ENCODE assay signal across 1 cellular context in genomic region chr6:82872092-82872635, GRCh38.
TF ChIP-seq lines count a peak whose summit lies in the region.

No MANE protein-coding gene starts in this region.

TF ChIP-seq in HepG2, 621 proteins besides CTCF, POLR2A, EP300 and RAD21 (continues in another document):
- TF ChIP-seq PAXIP1 (CRISPR knock-in tag; conservative IDR thresholded peaks at IDR 0.05) (0 out of 2 replicates have a peak, but pooled peaks have one; percentile 42), SOX6 (IDR thresholded peaks at IDR 0.05) (no peak), SOX6 (CRISPR knock-in tag; IDR thresholded peaks at IDR 0.05) (peak; percentile 47; the same call in 1 of the 2 replicates), ZNF362 (CRISPR knock-in tag; IDR thresholded peaks at IDR 0.05; ENCODE audit: borderline replicate concordance) (peak; percentile 82), AHDC1 (CRISPR knock-in tag; IDR thresholded peaks at IDR 0.05; ENCODE audit: borderline replicate concordance) (peak; percentile 34; the same call in 1 of the 2 replicates), ZNF12 (CRISPR knock-in tag; IDR thresholded peaks at IDR 0.05) (peak; percentile 76), HNF1B (CRISPR knock-in tag; IDR thresholded peaks at IDR 0.05) (0 out of 2 replicates have a peak, but pooled peaks have one; percentile 21), BHLHE40 (IDR thresholded peaks at IDR 0.05; ENCODE audit: low read length) (no peak), HNF4A (CRISPR knock-in tag; IDR thresholded peaks at IDR 0.05) (0 out of 2 replicates have a peak, but pooled peaks have one; percentile 33), ZNF430 (CRISPR knock-in tag; IDR thresholded peaks at IDR 0.05) (no peak), SATB2 (CRISPR knock-in tag; IDR thresholded peaks at IDR 0.05) (no peak), SCMH1 (CRISPR knock-in tag; IDR thresholded peaks at IDR 0.05; ENCODE audit: borderline replicate concordance) (no peak), SIN3B (IDR thresholded peaks at IDR 0.05; ENCODE audit: low read length) (no peak), HNF1A (IDR thresholded peaks at IDR 0.05; ENCODE audit: low read depth) (peak; percentile 29; the same call in 1 of the 2 replicates), HNF1A (CRISPR knock-in tag; IDR thresholded peaks at IDR 0.05; ENCODE audit: borderline replicate concordance) (peak; percentile 16; the same call in 1 of the 2 replicates), POGZ (CRISPR knock-in tag; IDR thresholded peaks at IDR 0.05) (no peak), ZNF280D (CRISPR knock-in tag; IDR thresholded peaks at IDR 0.05) (no peak), ARID4A (CRISPR knock-in tag; IDR thresholded peaks at IDR 0.05; ENCODE audit: borderline replicate concordance) (no peak), IRF9 (CRISPR knock-in tag; IDR thresholded peaks at IDR 0.05; ENCODE audit: borderline replicate concordance) (no peak), WIZ (CRISPR knock-in tag; IDR thresholded peaks at IDR 0.05) (no peak), ZBTB3 (CRISPR knock-in tag; IDR thresholded peaks at IDR 0.05; ENCODE audit: borderline replicate concordance, low read depth) (no peak), GPBP1L1 (CRISPR knock-in tag; IDR thresholded peaks at IDR 0.05) (no peak)
